ENCODE assay signal across 13 cellular contexts in the genomic region with DNA sequence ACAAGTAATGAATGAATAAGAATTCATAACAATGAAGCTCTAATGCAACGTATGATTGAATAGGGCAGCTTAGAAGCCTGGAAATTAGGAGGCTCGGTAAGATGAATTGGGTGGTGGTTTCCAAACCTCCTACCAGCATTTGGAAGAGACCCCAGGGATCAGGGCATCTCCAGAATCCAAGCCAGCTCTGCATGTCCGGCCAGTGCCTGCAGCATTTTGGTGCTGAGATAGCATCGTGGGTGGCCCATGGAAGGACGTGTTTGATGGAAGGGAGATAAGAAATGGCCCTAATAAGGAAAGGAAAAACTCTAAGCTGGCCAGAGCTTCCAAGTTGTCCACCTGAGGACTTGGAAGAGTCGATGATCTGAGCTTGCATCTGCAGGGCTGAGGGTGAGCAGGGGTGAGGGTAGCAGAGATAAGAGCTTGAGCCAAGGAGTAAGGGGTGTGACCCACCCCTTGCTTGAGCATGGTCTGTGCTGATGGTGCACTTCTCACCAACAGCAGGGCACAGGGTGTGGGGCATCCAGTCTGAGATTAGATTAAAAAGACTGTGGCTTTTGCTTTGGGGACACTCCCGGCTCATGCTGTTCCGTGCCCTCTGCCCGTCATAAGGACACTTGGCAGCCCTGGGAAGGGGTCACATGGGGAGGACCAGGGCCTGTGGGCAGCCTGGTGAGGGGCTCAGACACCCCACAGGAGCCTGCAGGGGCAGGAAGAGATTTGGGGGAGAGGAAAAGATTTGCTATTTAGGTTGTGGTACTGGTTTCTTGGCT.
"Had no signal": no experiment of that assay in that cellular context is flagged by ENCODE, and none has a peak within 500 bp of the region (broad histone marks: within the 10 kb centered on the region; RNA-seq: fewer than 3 reads in every experiment).

No MANE protein-coding gene starts in this region.

- ATAC-seq: sciatic nerve had no signal

- DNase-seq: activated CD4-positive, alpha-beta T cell treated with anti-CD3 and anti-CD28 coated beads, Interleukin-2, amount 50 U/mL, for 1 hour; activated naive CD4-positive, alpha-beta T cell; activated naive CD8-positive, alpha-beta T cell treated with anti-CD3 and anti-CD28 coated beads, Interleukin-2, amount 10 ng/mL, durations not matched to agents 7 days and 5 days; central memory CD4-positive, alpha-beta T cell; effector memory CD4-positive, alpha-beta T cell; foreskin melanocyte; immature natural killer cell; nephron progenitor cell; SW 1271 had no signal

- H3K9me3 Mint-ChIP-seq: activated naive CD8-positive, alpha-beta T cell treated with anti-CD3 and anti-CD28 coated beads, Interleukin-2, amount 10 ng/mL, durations not matched to agents 7 days and 5 days; dendritic cell treated with granulocyte-macrophage colony-stimulating factor and Interleukin-4, amounts not matched to agents 40 ng/mL and 50 ng/mL, for 4 days; immature natural killer cell had no signal

- H3K36me3 Mint-ChIP-seq: activated naive CD8-positive, alpha-beta T cell treated with anti-CD3 and anti-CD28 coated beads, Interleukin-2, amount 10 ng/mL, durations not matched to agents 7 days and 5 days; brain had no signal

- H3K27ac Mint-ChIP-seq: activated naive CD8-positive, alpha-beta T cell treated with anti-CD3 and anti-CD28 coated beads, Interleukin-2, amount 10 ng/mL, durations not matched to agents 7 days and 5 days; dendritic cell treated with granulocyte-macrophage colony-stimulating factor and Interleukin-4, amounts not matched to agents 40 ng/mL and 50 ng/mL, for 4 days; immature natural killer cell; mesothelial cell of epicardium; nephron progenitor cell had no signal

- H3K4me3 Mint-ChIP-seq: activated naive CD8-positive, alpha-beta T cell treated with anti-CD3 and anti-CD28 coated beads, Interleukin-2, amount 10 ng/mL, durations not matched to agents 7 days and 5 days; brain; dendritic cell treated with granulocyte-macrophage colony-stimulating factor and Interleukin-4, amounts not matched to agents 40 ng/mL and 50 ng/mL, for 4 days; immature natural killer cell; mesothelial cell of epicardium; nephron progenitor cell had no signal
